12 cellular contexts compared by ENCODE assay signal in genomic region chr1:47906009-47906432, GRCh38.
DNase-seq lines count a peak whose midpoint lies in the region; ATAC-seq and TF ChIP-seq lines count a peak whose summit lies in the region.
"Had no signal": no experiment of that assay in that cellular context is flagged by ENCODE, and none has a peak within 500 bp of the region (broad histone marks: within the 10 kb centered on the region; RNA-seq: fewer than 3 reads in every experiment).

No MANE protein-coding gene starts in this region.

- H3K4me1 ChIP-seq in body of pancreas: peaks cover 11% of the 10 kb centered on the region
- H3K4me1 ChIP-seq in vagina: no peaks in the 10 kb centered on the region
- H3K4me1 ChIP-seq: heart right ventricle, sigmoid colon had no signal

- intact Hi-C loops in body of pancreas (cut with DNase I): no loop called here
- intact Hi-C loops in left colon (cut with DNase I, micrococcal nuclease): no loop called here
- intact Hi-C loops in vagina (cut with DNase I): no loop called here
- intact Hi-C loops in activated T-helper 1 cell treated with anti-CD3 and anti-CD28 coated beads, Interleukin-12 subunit alpha, Interleukin-12 subunit beta, Interleukin-2, Interleukin-4 antibody, amounts not matched to agents 30 ng/mL and 10 ng/mL and 1 ng/mL, durations not matched to agents 14 hours and 24 hours and 36 hours (cut with micrococcal nuclease): no loop called here

- H3K4me3 Mint-ChIP-seq in activated T-helper 1 cell treated with anti-CD3 and anti-CD28 coated beads, Interleukin-12 subunit alpha, Interleukin-12 subunit beta, Interleukin-2, Interleukin-4 antibody, amounts not matched to agents 30 ng/mL and 10 ng/mL and 1 ng/mL, durations not matched to agents 14 hours and 24 hours and 36 hours: no peak overlapping the region

- no peaks in the 10 kb centered on the region for H3K4me1 Mint-ChIP-seq in activated T-helper 1 cell treated with anti-CD3 and anti-CD28 coated beads, Interleukin-12 subunit alpha, Interleukin-12 subunit beta, Interleukin-2, Interleukin-4 antibody, amounts not matched to agents 30 ng/mL and 10 ng/mL and 1 ng/mL, durations not matched to agents 14 hours and 24 hours and 36 hours (ENCODE audit: low read depth)

- no peaks in the 10 kb centered on the region for H3K9me3 ChIP-seq in body of pancreas
- H3K9me3 ChIP-seq in vagina: no peaks in the 10 kb centered on the region
- H3K9me3 ChIP-seq: heart right ventricle, sigmoid colon had no signal

- no peaks in the 10 kb centered on the region for H3K27me3 Mint-ChIP-seq in activated T-helper 1 cell treated with anti-CD3 and anti-CD28 coated beads, Interleukin-12 subunit alpha, Interleukin-12 subunit beta, Interleukin-2, Interleukin-4 antibody, amounts not matched to agents 30 ng/mL and 10 ng/mL and 1 ng/mL, durations not matched to agents 14 hours and 24 hours and 36 hours (ENCODE audit: insufficient read depth)

- 35 to 44% methylated on average over 4 of the region's 4 CpGs for WGBS in body of pancreas, 2 donors

- H3K36me3 Mint-ChIP-seq in activated T-helper 1 cell treated with anti-CD3 and anti-CD28 coated beads, Interleukin-12 subunit alpha, Interleukin-12 subunit beta, Interleukin-2, Interleukin-4 antibody, amounts not matched to agents 30 ng/mL and 10 ng/mL and 1 ng/mL, durations not matched to agents 14 hours and 24 hours and 36 hours (ENCODE audit: low read depth): no peaks in the 10 kb centered on the region

- H3K27me3 ChIP-seq in body of pancreas (no peaks in the 10 kb centered on the region), vagina (no peaks in the 10 kb centered on the region)
- H3K27me3 ChIP-seq: sigmoid colon had no signal

- DNase-seq in ACHN: peak; percentile 56
- DNase-seq in LoVo (ENCODE audit: low spot score): peak; percentile 7
- peak in 3 of 4 donors; percentile 42 to 65 (median 44) for DNase-seq in body of pancreas
- DNase-seq in left colon: no peak
- DNase-seq in vagina (ENCODE audit: extremely low spot score in 2 of 2): no peak
- DNase-seq in activated T-helper 1 cell treated with anti-CD3 and anti-CD28 coated beads, Interleukin-12 subunit alpha, Interleukin-12 subunit beta, Interleukin-2, Interleukin-4 antibody, amounts not matched to agents 30 ng/mL and 10 ng/mL and 1 ng/mL, durations not matched to agents 14 hours and 24 hours and 36 hours (ENCODE audit: low spot score): no peak
- no peak for DNase-seq in activated CD8-positive, alpha-beta memory T cell treated with anti-CD3 and anti-CD28 coated beads, Interleukin-2, amount 50 U/mL, for 48 hours
- DNase-seq: activated T-cell treated with anti-CD3 and anti-CD28 coated beads, Interleukin-2, amount 50 U/mL, for 1 hour; heart right ventricle; MM.1S; sigmoid colon had no signal

- no peak overlapping the region for H3K27ac Mint-ChIP-seq in activated T-helper 1 cell treated with anti-CD3 and anti-CD28 coated beads, Interleukin-12 subunit alpha, Interleukin-12 subunit beta, Interleukin-2, Interleukin-4 antibody, amounts not matched to agents 30 ng/mL and 10 ng/mL and 1 ng/mL, durations not matched to agents 14 hours and 24 hours and 36 hours

- H3K4me3 ChIP-seq in body of pancreas (no peak overlapping the region), vagina (no peak overlapping the region)
- H3K4me3 ChIP-seq: heart right ventricle, sigmoid colon had no signal

- no peak for TF ChIP-seq POLR2A in body of pancreas (IDR thresholded peaks at IDR 0.05)
- no peak for TF ChIP-seq POLR2A in vagina (IDR thresholded peaks at IDR 0.05)

- ATAC-seq in body of pancreas: peak; percentile 48
- ATAC-seq in left colon: peak; percentile 74
- no peak for ATAC-seq in HG03565 (IDR thresholded peaks at IDR 0.05; ENCODE audit: unreplicated experiment)

- H3K27ac ChIP-seq in body of pancreas (peak overlapping the region in 1 of 4 donors; percentile 25), vagina (no peak overlapping the region)
- H3K27ac ChIP-seq: heart right ventricle had no signal

- TF ChIP-seq CTCF in body of pancreas (IDR thresholded peaks at IDR 0.05) (peak in 1 of 7 experiments; percentile 14), vagina (IDR thresholded peaks at IDR 0.05) (no peak)

- no peaks in the 10 kb centered on the region for H3K36me3 ChIP-seq in body of pancreas (replicated peaks in 1 of 2; ENCODE audit: insufficient read depth in 1 of 2, low read depth in 2 of 2)
- no peaks in the 10 kb centered on the region for H3K36me3 ChIP-seq in vagina
- H3K36me3 ChIP-seq: heart right ventricle, sigmoid colon had no signal

- no peaks in the 10 kb centered on the region for H3K9me3 Mint-ChIP-seq in activated T-helper 1 cell treated with anti-CD3 and anti-CD28 coated beads, Interleukin-12 subunit alpha, Interleukin-12 subunit beta, Interleukin-2, Interleukin-4 antibody, amounts not matched to agents 30 ng/mL and 10 ng/mL and 1 ng/mL, durations not matched to agents 14 hours and 24 hours and 36 hours

- in situ Hi-C loops in ACHN (cut with HindIII; ENCODE audit: low pct_ligation_motif_present, low pct_unique_long_range_greater_than_20kb, low sequenced_read_pairs): no loop called here

Comparison
In these comparisons a context has a peak if more than half of its experiments do, and no peak if none do; other contexts are left out.
1. DNase-seq: peak in ACHN (single experiment), LoVo (single experiment) and body of pancreas (3 of 4); none in left colon (0 of 2), vagina (0 of 2), activated T-helper 1 cell treated with anti-CD3 and anti-CD28 coated beads, Interleukin-12 subunit alpha, Interleukin-12 subunit beta, Interleukin-2, Interleukin-4 antibody, amounts not matched to agents 30 ng/mL and 10 ng/mL and 1 ng/mL, durations not matched to agents 14 hours and 24 hours and 36 hours (single experiment) and activated CD8-positive, alpha-beta memory T cell treated with anti-CD3 and anti-CD28 coated beads, Interleukin-2, amount 50 U/mL, for 48 hours (single experiment).